In the genomic region with DNA sequence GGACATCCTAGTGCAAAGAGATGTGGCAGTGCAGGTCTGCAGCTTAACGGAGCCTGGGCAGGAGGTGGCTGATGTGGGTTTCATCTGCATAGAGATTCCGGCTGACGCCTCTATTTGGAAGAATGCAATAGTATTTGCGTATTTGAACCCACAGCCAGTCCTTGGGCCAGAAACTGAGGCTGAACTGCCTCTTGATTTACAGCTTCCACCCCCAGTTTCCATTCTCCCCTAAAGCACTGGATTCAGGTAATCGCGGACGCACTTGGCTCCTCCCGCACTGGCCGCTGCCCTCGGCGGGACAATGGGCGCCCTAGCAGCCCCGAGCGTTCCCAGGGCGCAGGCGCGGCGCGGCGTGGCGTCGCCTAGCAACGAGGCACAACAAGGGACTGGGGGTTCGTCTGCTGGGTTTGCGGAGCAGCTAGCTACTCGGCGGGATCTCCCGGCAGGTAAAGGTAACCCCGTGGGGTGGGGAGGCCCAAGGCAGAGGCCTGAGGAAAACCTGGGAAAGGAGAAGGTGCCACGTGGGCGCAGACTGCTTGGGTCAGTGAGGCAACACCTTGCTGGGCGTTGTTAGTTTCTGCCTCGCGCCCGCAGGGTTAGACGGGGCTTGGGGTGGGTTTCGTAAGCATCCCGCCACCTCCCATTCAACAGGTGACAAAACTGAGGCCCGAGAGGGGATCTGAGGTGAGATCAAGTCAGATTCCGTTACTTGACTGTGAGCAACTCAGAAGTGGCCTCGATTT, we compare ENCODE assay signal across 8 cellular contexts. TPM values are rescaled to one million over a fixed set of nuclear protein-coding genes. Genes with fewer than 3 reads are reported as not detected.
DNase-seq lines count a peak whose midpoint lies in the region; ATAC-seq and TF ChIP-seq lines count a peak whose summit lies in the region.

Gene ARMC3, plus strand, starts transcription at position 393 of the 743 bp plus-strand sequence. CDS start 3,944 bp downstream, outside the sequence.

- RAD21 ChIA-PET in HCT116 (lab: Charles Lee; ENCODE audit: low non-redundant PET in 1 of 2, low total read pairs in 2 of 2, uncharacterized antibody in 2 of 2, unreplicated experiment in 2 of 2) = no interaction called here

- DNase-seq in GM06990 (ENCODE audit: extremely low read depth, insufficient read length) (peak; percentile 75), HCT116 (ENCODE audit: low read depth, low spot score) (peak; percentile 18), NCI-H2227 treated with DMSO at 0.1 percent for 48 hours (lab: John Stamatoyannopoulos, UW) (peak; percentile 57), fibroblast of the aortic adventitia (ENCODE audit: low read depth) (peak; percentile 7), NCI-H128 (lab: John Stamatoyannopoulos, UW; ENCODE audit: unreplicated experiment) (no peak)
- DNase-seq in activated T-cell treated with anti-CD3 and anti-CD28 coated beads, Interleukin-2, amount 50 U/mL, for 24 hours = peak; percentile 80
- peak; percentile 51 to 79 (median 75) for DNase-seq in naive thymus-derived CD4-positive, alpha-beta T cell
- DNase-seq in stimulated activated effector memory CD8-positive, alpha-beta T cell treated with anti-CD3 and anti-CD28 coated beads, Interleukin-12 subunit alpha, Interleukin-12 subunit beta, amount 100 ng/mL, for 72 hours (ENCODE audit: low spot score in 2 of 2) = peak; percentile 57 to 81

- TF ChIP-seq RAD21 in HCT116 (IDR thresholded peaks at IDR 0.05; ENCODE audit: low read depth) = no peak

- no TSS peak for BruUV-seq in HCT116 (replicated peaks; lab: Mats Ljungman, UMichigan)

- H3K4me1 Mint-ChIP-seq in activated T-cell treated with anti-CD3 and anti-CD28 coated beads, Interleukin-2, amount 50 U/mL, for 24 hours (ENCODE audit: low read depth) = peaks cover 5% of the 10 kb centered on the region
- peaks cover 0 to 2% (median 0%) of the 10 kb centered on the region in 7 donors for H3K4me1 Mint-ChIP-seq in naive thymus-derived CD4-positive, alpha-beta T cell
- H3K4me1 Mint-ChIP-seq in stimulated activated effector memory CD8-positive, alpha-beta T cell treated with anti-CD3 and anti-CD28 coated beads, Interleukin-12 subunit alpha, Interleukin-12 subunit beta, amount 100 ng/mL, for 72 hours = no peaks in the 10 kb centered on the region

- intact Hi-C loops in HCT116 (cut with micrococcal nuclease) = no loop called here
- intact Hi-C loops in naive thymus-derived CD4-positive, alpha-beta T cell (cut with micrococcal nuclease) = no loop called here

- peak within 1 kb of the TSS; percentile 80 for H3K4me2 ChIP-seq in HCT116 (ENCODE audit: low read length)

- H3K79me2 ChIP-seq in HCT116 (ENCODE audit: insufficient read depth, low read length) = no peaks in the 10 kb centered on the region

- no peak for TF ChIP-seq CTCF in GM06990 (IDR thresholded peaks at IDR 0.05; ENCODE audit: insufficient read depth, low read length, poor library complexity, severe bottlenecking)
- TF ChIP-seq CTCF in HCT116 (IDR thresholded peaks at IDR 0.05 in 2 of 3, conservative IDR thresholded peaks at IDR 0.05 in 1 of 3; ENCODE audit: borderline replicate concordance in 1 of 3, insufficient read depth in 1 of 3, low read depth in 2 of 3, low read length in 2 of 3) = no peak
- no peak for TF ChIP-seq CTCF in fibroblast of the aortic adventitia (IDR thresholded peaks at IDR 0.05; ENCODE audit: insufficient read depth, low read length)

- no peak for TF ChIP-seq POLR2A in HCT116 (IDR thresholded peaks at IDR 0.05; ENCODE audit: borderline replicate concordance, extremely low read depth, insufficient read depth, insufficient read length)

- peaks cover 10% of the 10 kb centered on the region for H3K27me3 Mint-ChIP-seq in activated T-cell treated with anti-CD3 and anti-CD28 coated beads, Interleukin-2, amount 50 U/mL, for 24 hours
- H3K27me3 Mint-ChIP-seq in naive thymus-derived CD4-positive, alpha-beta T cell = peaks cover 0 to 12% (median 3%) of the 10 kb centered on the region in 5 donors

- POLR2A ChIA-PET in HCT116 (lab: Charles Lee) = no interaction called here
- POLR2A ChIA-PET in naive thymus-derived CD4-positive, alpha-beta T cell (lab: Charles Lee) = no interaction called here

- H3K9me3 Mint-ChIP-seq in activated T-cell treated with anti-CD3 and anti-CD28 coated beads, Interleukin-2, amount 50 U/mL, for 24 hours = no peaks in the 10 kb centered on the region
- peaks cover 0 to 3% (median 0%) of the 10 kb centered on the region in 11 donors for H3K9me3 Mint-ChIP-seq in naive thymus-derived CD4-positive, alpha-beta T cell
- H3K9me3 Mint-ChIP-seq in stimulated activated effector memory CD8-positive, alpha-beta T cell treated with anti-CD3 and anti-CD28 coated beads, Interleukin-12 subunit alpha, Interleukin-12 subunit beta, amount 100 ng/mL, for 72 hours = no peaks in the 10 kb centered on the region

- H3K27ac Mint-ChIP-seq in activated T-cell treated with anti-CD3 and anti-CD28 coated beads, Interleukin-2, amount 50 U/mL, for 24 hours = peak within 1 kb of the TSS; percentile 70
- peak within 1 kb of the TSS in 2 of 9 donors; percentile 21 to 51 for H3K27ac Mint-ChIP-seq in naive thymus-derived CD4-positive, alpha-beta T cell
- no peak within 1 kb of the TSS for H3K27ac Mint-ChIP-seq in stimulated activated effector memory CD8-positive, alpha-beta T cell treated with anti-CD3 and anti-CD28 coated beads, Interleukin-12 subunit alpha, Interleukin-12 subunit beta, amount 100 ng/mL, for 72 hours

- peaks cover 0 to 29% of the 10 kb centered on the region in 2 experiments; a peak in 3 of 4 replicates for H3K4me1 ChIP-seq in HCT116 (ENCODE audit: control insufficient read depth in 1 of 2, insufficient read depth in 2 of 2, low read length in 2 of 2)
- H3K4me1 ChIP-seq in naive thymus-derived CD4-positive, alpha-beta T cell (ENCODE audit: control insufficient read depth in 2 of 2, insufficient read depth in 2 of 2, low read length in 2 of 2) = no peaks in the 10 kb centered on the region

- H3K36me3 ChIP-seq in GM06990 (ENCODE audit: control insufficient read depth, insufficient read depth, low read length) (no peaks in the 10 kb centered on the region), HCT116 (ENCODE audit: control insufficient read depth in 1 of 2, insufficient read depth in 2 of 2, low read length in 2 of 2) (no peaks in the 10 kb centered on the region)
- no peaks in the 10 kb centered on the region for H3K36me3 ChIP-seq in naive thymus-derived CD4-positive, alpha-beta T cell (ENCODE audit: control insufficient read depth in 2 of 3, insufficient read depth in 3 of 3, low read length in 3 of 3)

- H3K9ac ChIP-seq in HCT116 (ENCODE audit: low read length) = peak within 1 kb of the TSS; percentile 61

- H3K9me3 ChIP-seq in HCT116 (ENCODE audit: control insufficient read depth in 1 of 2, insufficient read depth in 1 of 2, low read depth in 1 of 2, low read length in 2 of 2) = no peaks in the 10 kb centered on the region
- H3K9me3 ChIP-seq in naive thymus-derived CD4-positive, alpha-beta T cell (ENCODE audit: control insufficient read depth in 2 of 3, low read length in 3 of 3) = no peaks in the 10 kb centered on the region

- no peaks in the 10 kb centered on the region; the same call in 1 of the 2 replicates for H3K9me2 ChIP-seq in HCT116 (ENCODE audit: insufficient read depth)

- CTCF ChIA-PET in HCT116 (lab: Charles Lee) = no interaction called here
- CTCF ChIA-PET in naive thymus-derived CD4-positive, alpha-beta T cell (lab: Charles Lee) = interaction anchor here (0.6 kb wide), 1 partner anchor 125 kb away, joined by 3 read pairs; no protein-coding TSS in a partner anchor

- H3K36me3 Mint-ChIP-seq in activated T-cell treated with anti-CD3 and anti-CD28 coated beads, Interleukin-2, amount 50 U/mL, for 24 hours (ENCODE audit: low read depth) = no peaks in the 10 kb centered on the region
- no peaks in the 10 kb centered on the region for H3K36me3 Mint-ChIP-seq in naive thymus-derived CD4-positive, alpha-beta T cell
- no peaks in the 10 kb centered on the region for H3K36me3 Mint-ChIP-seq in stimulated activated effector memory CD8-positive, alpha-beta T cell treated with anti-CD3 and anti-CD28 coated beads, Interleukin-12 subunit alpha, Interleukin-12 subunit beta, amount 100 ng/mL, for 72 hours

- no peaks in the 10 kb centered on the region for H4K20me1 ChIP-seq in HCT116 (ENCODE audit: insufficient read depth)

- H3K27me3 ChIP-seq in GM06990 (replicated peaks; ENCODE audit: control insufficient read depth, insufficient read depth, low read length) (no peaks in the 10 kb centered on the region), HCT116 (ENCODE audit: insufficient read depth, low read length) (no peaks in the 10 kb centered on the region)
- no peaks in the 10 kb centered on the region for H3K27me3 ChIP-seq in naive thymus-derived CD4-positive, alpha-beta T cell (ENCODE audit: control insufficient read depth in 2 of 2, insufficient read depth in 2 of 2, low read length in 2 of 2)

- H3K4me3 Mint-ChIP-seq in activated T-cell treated with anti-CD3 and anti-CD28 coated beads, Interleukin-2, amount 50 U/mL, for 24 hours = no peak within 1 kb of the TSS
- H3K4me3 Mint-ChIP-seq in naive thymus-derived CD4-positive, alpha-beta T cell = no peak within 1 kb of the TSS
- H3K4me3 Mint-ChIP-seq in stimulated activated effector memory CD8-positive, alpha-beta T cell treated with anti-CD3 and anti-CD28 coated beads, Interleukin-12 subunit alpha, Interleukin-12 subunit beta, amount 100 ng/mL, for 72 hours = no peak within 1 kb of the TSS

- H3K27ac ChIP-seq in HCT116 (ENCODE audit: low read depth, low read length) = no peak within 1 kb of the TSS
- no peak within 1 kb of the TSS for H3K27ac ChIP-seq in naive thymus-derived CD4-positive, alpha-beta T cell (ENCODE audit: low read depth, low read length)

- H3K4me3 ChIP-seq in GM06990 (replicated peaks; ENCODE audit: low read depth, low read length) (peak within 1 kb of the TSS; percentile 49), HCT116 (replicated peaks in 1 of 2; ENCODE audit: low read depth in 1 of 2, low read length in 2 of 2) (peak within 1 kb of the TSS; percentile 45 to 56), fibroblast of the aortic adventitia (ENCODE audit: low read depth, low read length) (peak within 1 kb of the TSS; percentile 56)
- peak within 1 kb of the TSS; percentile 62 for H3K4me3 ChIP-seq in naive thymus-derived CD4-positive, alpha-beta T cell (ENCODE audit: low read length)

- peak; percentile 94 for ATAC-seq in HCT116
- ATAC-seq in naive thymus-derived CD4-positive, alpha-beta T cell = peak; percentile 88
- peak; percentile 98 for ATAC-seq in stimulated activated effector memory CD8-positive, alpha-beta T cell treated with anti-CD3 and anti-CD28 coated beads, Interleukin-12 subunit alpha, Interleukin-12 subunit beta, amount 100 ng/mL, for 72 hours

- H2AFZ ChIP-seq in HCT116 (ENCODE audit: low read depth, low read length, poor library complexity, severe bottlenecking) = peak within 1 kb of the TSS; percentile 67

TF ChIP-seq in HCT116, 20 proteins besides CTCF, POLR2A, EP300 and RAD21 (continues in another document):
- TF ChIP-seq MAX (IDR thresholded peaks at IDR 0.05) (peak; percentile 75), JUND (IDR thresholded peaks at IDR 0.05) (no peak)

RNA-seq across cellular contexts. Expression of gene ARMC3, which starts in this region (rescaled TPM):
- 2.6 TPM for total RNA-seq in HCT116 (2021; ENCODE audit: unreplicated experiment)
- 0.45 and 0.79 TPM in 2 replicates for polyA plus RNA-seq in HCT116 (2012)
- 0.25 TPM in 1 of 2 replicates, not detected in the other for total RNA-seq in fibroblast of the aortic adventitia (ENCODE audit: low replicate concordance)
- total RNA-seq in naive thymus-derived CD4-positive, alpha-beta T cell = not detected
- polyA plus RNA-seq in naive thymus-derived CD4-positive, alpha-beta T cell = not detected

Comparison
In these comparisons a context has a peak if more than half of its experiments do, and no peak if none do; other contexts are left out.
1. Peak in DNase-seq and H3K4me3 ChIP-seq in fibroblast of the aortic adventitia; RNA of the gene not detected or under 1 TPM.
2. Peak in DNase-seq, ATAC-seq and H3K4me3 ChIP-seq in naive thymus-derived CD4-positive, alpha-beta T cell; RNA of the gene not detected or under 1 TPM.